17 cellular contexts compared by ENCODE assay signal in genomic region chr2:105395691-105396090, GRCh38. TPM values are rescaled to one million over a fixed set of nuclear protein-coding genes. Genes with fewer than 3 reads are reported as not detected.
DNase-seq lines count a peak whose midpoint lies in the region; ATAC-seq, FAIRE-seq and TF ChIP-seq lines count a peak whose summit lies in the region.
"Had no signal": no experiment of that assay in that cellular context is flagged by ENCODE, and none has a peak within 500 bp of the region (broad histone marks: within the 10 kb centered on the region; RNA-seq: fewer than 3 reads in every experiment).

No MANE protein-coding gene starts in this region.

- peaks cover 28% of the 10 kb centered on the region for H3K27me3 Mint-ChIP-seq in stimulated activated naive CD8-positive, alpha-beta T cell treated with anti-CD3 and anti-CD28 coated beads, Interleukin-15, Interleukin-2, amounts not matched to agents 100 ng/mL and 50 ng/mL, for 24 hours
- peaks cover 17% of the 10 kb centered on the region for H3K27me3 Mint-ChIP-seq in stimulated activated naive CD8-positive, alpha-beta T cell treated with anti-CD3 and anti-CD28 coated beads, Interleukin-15, amount 100 ng/mL, for 72 hours
- peaks cover 5% of the 10 kb centered on the region for H3K27me3 Mint-ChIP-seq in endothelial cell (ENCODE audit: unreplicated experiment)

- H3K4me1 ChIP-seq in colonic mucosa (peaks cover 8% of the 10 kb centered on the region), mucosa of stomach (ENCODE audit: control insufficient read depth, insufficient read depth, low read length) (peaks cover 63% of the 10 kb centered on the region), BE2C (0 out of 2 replicates have a peak, but pooled peaks cover 3% of the 10 kb centered on the region), small intestine (ENCODE audit: control insufficient read depth in 2 of 2, insufficient read depth in 1 of 2, low read depth in 1 of 2, low read length in 1 of 2) (peaks cover 0 to 8% of the 10 kb centered on the region in 2 donors)

- FAIRE-seq in small intestine (lab: Jason Lieb, UNC), result no peak
- FAIRE-seq: GM12891 had no signal

- H3K9me3 ChIP-seq in colonic mucosa (no peaks in the 10 kb centered on the region), mucosa of stomach (ENCODE audit: control insufficient read depth, low read length) (no peaks in the 10 kb centered on the region), BE2C (no peaks in the 10 kb centered on the region), small intestine (ENCODE audit: control insufficient read depth, low read depth) (no peaks in the 10 kb centered on the region)

- no peaks in the 10 kb centered on the region for H3K36me3 Mint-ChIP-seq in stimulated activated naive CD8-positive, alpha-beta T cell treated with anti-CD3 and anti-CD28 coated beads, Interleukin-15, Interleukin-2, amounts not matched to agents 100 ng/mL and 50 ng/mL, for 24 hours (ENCODE audit: low read depth)
- no peaks in the 10 kb centered on the region for H3K36me3 Mint-ChIP-seq in endothelial cell (ENCODE audit: low read depth, unreplicated experiment)
- H3K36me3 Mint-ChIP-seq: natural killer cell had no signal

- DNase-seq in stimulated activated naive CD8-positive, alpha-beta T cell treated with anti-CD3 and anti-CD28 coated beads, Interleukin-15, amount 100 ng/mL, for 72 hours, result no peak
- DNase-seq in colonic mucosa (no peak), BE2C (no peak), endothelial cell (ENCODE audit: low spot score) (no peak), small intestine (no peak)
- DNase-seq: activated CD8-positive, alpha-beta T cell treated with anti-CD3 and anti-CD28 coated beads, Interleukin-2, amount 10 ng/mL, durations not matched to agents 7 days and 5 days; cerebellar nuclear complex; foreskin melanocyte; islet precursor cell; Karpas-422; natural killer cell; NCI-H187 treated with DMSO at 0.1 percent for 48 hours; NCI-H524 treated with DMSO at 0.1 percent for 48 hours had no signal

- H3K27me3 ChIP-seq in colonic mucosa (no peaks in the 10 kb centered on the region), mucosa of stomach (ENCODE audit: control insufficient read depth, insufficient read depth, low read length) (peaks cover 3% of the 10 kb centered on the region), BE2C (no peaks in the 10 kb centered on the region), small intestine (ENCODE audit: control insufficient read depth in 2 of 2, insufficient read depth in 2 of 2, low read length in 2 of 2) (no peaks in the 10 kb centered on the region)

- ATAC-seq in stimulated activated naive CD8-positive, alpha-beta T cell treated with anti-CD3 and anti-CD28 coated beads, Interleukin-15, amount 100 ng/mL, for 72 hours, result no peak
- no peak for ATAC-seq in HG02588 (IDR thresholded peaks at IDR 0.05; ENCODE audit: unreplicated experiment)
- ATAC-seq: activated CD8-positive, alpha-beta T cell treated with anti-CD3 and anti-CD28 coated beads, Interleukin-2, amount 10 ng/mL, durations not matched to agents 7 days and 5 days; natural killer cell had no signal

- intact Hi-C loops in colonic mucosa (cut with DNase I), result no loop called here

- H3K9me3 Mint-ChIP-seq in stimulated activated naive CD8-positive, alpha-beta T cell treated with anti-CD3 and anti-CD28 coated beads, Interleukin-15, Interleukin-2, amounts not matched to agents 100 ng/mL and 50 ng/mL, for 24 hours, result no peaks in the 10 kb centered on the region
- no peaks in the 10 kb centered on the region for H3K9me3 Mint-ChIP-seq in stimulated activated naive CD8-positive, alpha-beta T cell treated with anti-CD3 and anti-CD28 coated beads, Interleukin-15, amount 100 ng/mL, for 72 hours
- H3K9me3 Mint-ChIP-seq in endothelial cell (ENCODE audit: unreplicated experiment), result no peaks in the 10 kb centered on the region
- H3K9me3 Mint-ChIP-seq: natural killer cell had no signal

- H3K27ac Mint-ChIP-seq in stimulated activated naive CD8-positive, alpha-beta T cell treated with anti-CD3 and anti-CD28 coated beads, Interleukin-15, Interleukin-2, amounts not matched to agents 100 ng/mL and 50 ng/mL, for 24 hours, result peak overlapping the region; percentile 23
- no peak overlapping the region for H3K27ac Mint-ChIP-seq in stimulated activated naive CD8-positive, alpha-beta T cell treated with anti-CD3 and anti-CD28 coated beads, Interleukin-15, amount 100 ng/mL, for 72 hours
- H3K27ac Mint-ChIP-seq in endothelial cell (ENCODE audit: unreplicated experiment), result no peak overlapping the region
- H3K27ac Mint-ChIP-seq: activated CD8-positive, alpha-beta T cell treated with anti-CD3 and anti-CD28 coated beads, Interleukin-2, amount 10 ng/mL, durations not matched to agents 7 days and 5 days; natural killer cell had no signal

- WGBS in small intestine, 3 donors, result 87 to 94% (median 94%) methylated on average over 7 of the region's 7 CpGs

- no peak for TF ChIP-seq CTCF in colonic mucosa (IDR thresholded peaks at IDR 0.05)
- TF ChIP-seq CTCF in BE2C (IDR thresholded peaks at IDR 0.05; ENCODE audit: low read depth, low read length), result no peak
- TF ChIP-seq CTCF in endothelial cell (IDR thresholded peaks at IDR 0.05; ENCODE audit: unreplicated experiment), result no peak

- no peak overlapping the region for H3K4me3 Mint-ChIP-seq in stimulated activated naive CD8-positive, alpha-beta T cell treated with anti-CD3 and anti-CD28 coated beads, Interleukin-15, Interleukin-2, amounts not matched to agents 100 ng/mL and 50 ng/mL, for 24 hours
- H3K4me3 Mint-ChIP-seq in stimulated activated naive CD8-positive, alpha-beta T cell treated with anti-CD3 and anti-CD28 coated beads, Interleukin-15, amount 100 ng/mL, for 72 hours, result no peak overlapping the region
- H3K4me3 Mint-ChIP-seq in endothelial cell (ENCODE audit: unreplicated experiment), result no peak overlapping the region
- H3K4me3 Mint-ChIP-seq: activated CD8-positive, alpha-beta T cell treated with anti-CD3 and anti-CD28 coated beads, Interleukin-2, amount 10 ng/mL, durations not matched to agents 7 days and 5 days; natural killer cell had no signal

- H3K27ac ChIP-seq in colonic mucosa (peak overlapping the region; percentile 88), small intestine (ENCODE audit: low read depth in 1 of 2, low read length in 1 of 2) (peak overlapping the region in 1 of 2 donors; percentile 6)

- peak overlapping the region; percentile 77 for H3K4me3 ChIP-seq in colonic mucosa
- H3K4me3 ChIP-seq in mucosa of stomach (ENCODE audit: low read length), result peak overlapping the region; percentile 20
- H3K4me3 ChIP-seq in BE2C (ENCODE audit: low read depth, low read length), result no peak overlapping the region
- H3K4me3 ChIP-seq in small intestine (ENCODE audit: low read depth in 1 of 2, low read length in 2 of 2), result peak overlapping the region in 1 of 2 donors; percentile 18

- peaks cover 22% of the 10 kb centered on the region for H3K4me1 Mint-ChIP-seq in stimulated activated naive CD8-positive, alpha-beta T cell treated with anti-CD3 and anti-CD28 coated beads, Interleukin-15, Interleukin-2, amounts not matched to agents 100 ng/mL and 50 ng/mL, for 24 hours (ENCODE audit: low read depth)
- H3K4me1 Mint-ChIP-seq in stimulated activated naive CD8-positive, alpha-beta T cell treated with anti-CD3 and anti-CD28 coated beads, Interleukin-15, amount 100 ng/mL, for 72 hours, result peaks cover 8% of the 10 kb centered on the region
- H3K4me1 Mint-ChIP-seq in endothelial cell (ENCODE audit: unreplicated experiment), result peaks cover 30% of the 10 kb centered on the region

- no peaks in the 10 kb centered on the region for H3K36me3 ChIP-seq in colonic mucosa
- peaks cover 4% of the 10 kb centered on the region for H3K36me3 ChIP-seq in mucosa of stomach (ENCODE audit: control insufficient read depth, insufficient read depth, low read length)
- no peaks in the 10 kb centered on the region; the same call in none of the 2 replicates for H3K36me3 ChIP-seq in BE2C
- peaks cover 0 to 2% of the 10 kb centered on the region in 2 donors for H3K36me3 ChIP-seq in small intestine (ENCODE audit: control insufficient read depth in 2 of 2, insufficient read depth in 2 of 2, low read length in 2 of 2)

- peak overlapping the region in 1 of 2 donors; percentile 38 for H3K9ac ChIP-seq in colonic mucosa (ENCODE audit: low read depth in 2 of 2, low read length in 2 of 2)
- peak overlapping the region; percentile 100 for H3K9ac ChIP-seq in mucosa of stomach (ENCODE audit: low read length)

RNA-seq across cellular contexts. Expression of gene FHL2, which starts 3.2 kb away (rescaled TPM):
- 100 to 1,000 TPM; 103 to 212 TPM for total RNA-seq in colonic mucosa
- 47.8 TPM for polyA plus RNA-seq in BE2C (2012; ENCODE audit: insufficient read depth, insufficient read length, low read depth)
- 18.5 TPM for total RNA-seq in endothelial cell (ENCODE audit: unreplicated experiment)
- polyA plus RNA-seq in small intestine, result 100 to 1,000 TPM in 2 of 3 donors, 10 to 100 TPM in 1; 39.4 to 150 (median 112) TPM

RNA-seq across cellular contexts. Expression of gene C2orf49, which starts 58.4 kb away (rescaled TPM):
- total RNA-seq in colonic mucosa (10 to 100 TPM; 11.9 to 17.4 TPM), endothelial cell (ENCODE audit: unreplicated experiment) (15.8 TPM)
- polyA plus RNA-seq in BE2C (2012; ENCODE audit: insufficient read depth, insufficient read length, low read depth), result 13.3 TPM
- 1 to 10 TPM; 6.9 to 8.2 (median 8.1) TPM for polyA plus RNA-seq in small intestine
